Comparison of ENCODE assay signal across 17 cellular contexts in the genomic region with DNA sequence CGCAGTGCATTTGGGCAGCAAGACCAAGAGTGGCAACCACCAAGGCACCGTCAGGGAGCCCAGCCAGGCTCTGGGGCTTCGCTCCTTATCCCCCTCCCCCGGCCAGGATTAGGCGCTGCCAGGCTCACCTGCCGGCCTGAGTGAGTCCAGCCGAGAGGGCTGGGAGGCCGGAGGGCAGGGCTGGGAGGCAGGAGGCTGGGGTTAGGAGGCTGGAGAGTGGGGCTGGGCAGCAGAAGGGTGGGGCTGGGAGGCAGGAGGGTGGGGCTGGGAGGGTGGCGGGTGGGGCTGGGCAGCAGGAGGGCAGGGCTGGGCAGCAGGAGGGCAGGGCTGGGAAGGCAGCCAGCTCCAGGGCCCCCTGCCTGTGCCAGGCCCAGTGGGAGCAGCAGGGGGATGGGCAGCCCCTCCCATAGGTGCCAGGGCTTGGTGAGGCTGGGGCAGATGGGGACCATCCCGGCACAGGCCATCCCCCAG.
A peak's percentile ranks its signal among the peaks of the same experiment; 100 is the strongest.
DNase-seq lines count a peak whose midpoint lies in the region; ATAC-seq lines count a peak whose summit lies in the region.
"Had no signal": no experiment of that assay in that cellular context is flagged by ENCODE, and none has a peak within 500 bp of the region (broad histone marks: within the 10 kb centered on the region; RNA-seq: fewer than 3 reads in every experiment).

No MANE protein-coding gene starts in this region.

- ATAC-seq in right cardiac atrium = peak; percentile 23 to 24
- ATAC-seq in Right ventricle myocardium superior (ENCODE audit: poor library complexity) = no peak
- ATAC-seq in esophagus mucosa = peak; percentile 28
- ATAC-seq: gastrocnemius medialis; naive thymus-derived CD8-positive, alpha-beta T cell; PC-3; psoas muscle had no signal

- DNase-seq in right cardiac atrium (no peak), Right ventricle myocardium superior (no peak), NCI-H226 (peak; percentile 55), GM19238 (ENCODE audit: insufficient read length, low spot score) (no peak), MG63 (no peak), cerebellar nuclear complex (lab: John Stamatoyannopoulos, UW) (no peak)
- DNase-seq in activated naive CD4-positive, alpha-beta T cell (lab: John Stamatoyannopoulos, UW) = no peak
- DNase-seq: activated CD8-positive, alpha-beta memory T cell treated with anti-CD3 and anti-CD28 coated beads for 24 hours; gastrocnemius medialis; naive thymus-derived CD8-positive, alpha-beta T cell; NCI-H446 treated with DMSO at 0.1 percent for 48 hours; PC-3; psoas muscle; stimulated activated CD4-positive, alpha-beta T cell treated with anti-CD3 and anti-CD28 coated beads, Interleukin-12 subunit alpha, Interleukin-12 subunit beta, amount 100 ng/mL, for 4 hours; stomach had no signal

- no peaks in the 10 kb centered on the region for H3K36me3 ChIP-seq in MG63
- H3K36me3 ChIP-seq: gastrocnemius medialis, stomach had no signal

- no peaks in the 10 kb centered on the region for H3K4me1 ChIP-seq in right cardiac atrium (ENCODE audit: control insufficient read depth, insufficient read depth, low read length)
- H3K4me1 ChIP-seq: gastrocnemius medialis, psoas muscle had no signal

- no peaks in the 10 kb centered on the region for H3K27me3 ChIP-seq in right cardiac atrium (ENCODE audit: control insufficient read depth, insufficient read depth)
- H3K27me3 ChIP-seq in MG63 = no peaks in the 10 kb centered on the region
- H3K27me3 ChIP-seq: gastrocnemius medialis had no signal

- WGBS in right cardiac atrium = 90% methylated on average over 10 of the region's 10 CpGs

- intact Hi-C loops in right cardiac atrium (cut with DNase I) = no loop called here
- intact Hi-C loops in Right ventricle myocardium superior (cut with DNase I) = no loop called here

- no peak overlapping the region for H3K27ac ChIP-seq in right cardiac atrium (ENCODE audit: low read length)
- H3K27ac ChIP-seq: gastrocnemius medialis, KMS-11, psoas muscle, stomach had no signal

- H3K4me3 ChIP-seq in right cardiac atrium (ENCODE audit: low read length) (no peak overlapping the region), MG63 (no peak overlapping the region)
- H3K4me3 ChIP-seq: gastrocnemius medialis, psoas muscle, stomach had no signal

- H3K9me3 ChIP-seq in right cardiac atrium (ENCODE audit: control insufficient read depth, low read length) (no peaks in the 10 kb centered on the region), MG63 (no peaks in the 10 kb centered on the region)
- H3K9me3 ChIP-seq: gastrocnemius medialis, psoas muscle had no signal
